In genomic region chr22:39502109-39502788, GRCh38 we compare ENCODE assay signal across 8 cellular contexts. TPM values are rescaled to one million over a fixed set of nuclear protein-coding genes. Genes with fewer than 3 reads are reported as not detected.
DNase-seq lines count a peak whose midpoint lies in the region; ATAC-seq, FAIRE-seq and TF ChIP-seq lines count a peak whose summit lies in the region.

TSS of gene MIEF1 (plus strand) at chr22:39502290. CDS start at chr22:39511295, 9,005 bp downstream.

- dilution Hi-C loops in keratinocyte (cut with MboI; ENCODE audit: extremely low pct_ligation_motif_present, low sequenced_read_pairs) = no loop called here

- H3K27ac ChIP-seq in keratinocyte (ENCODE audit: control insufficient read depth, insufficient read depth, low read length) = peak within 1 kb of the TSS; percentile 84

- peaks cover 47% of the 10 kb centered on the region for H3K79me2 ChIP-seq in keratinocyte (ENCODE audit: control insufficient read depth, insufficient read depth, low read length)

- DNase-seq in AG08395 (ENCODE audit: low spot score) = peak; percentile 97
- peak; percentile 83 to 95 for DNase-seq in NCI-H446 (lab: John Stamatoyannopoulos, UW)
- DNase-seq in cerebellar cortex (ENCODE audit: low spot score) = peak; percentile 97
- peak; percentile 80 for DNase-seq in keratinocyte (ENCODE audit: low read depth, low spot score)
- DNase-seq in stimulated activated CD4-positive, alpha-beta T cell treated with anti-CD3 and anti-CD28 coated beads, Interleukin-15, amount 100 ng/mL, for 1 hour (ENCODE audit: low read depth in 1 of 2, low spot score in 1 of 2) = peak; percentile 71 to 85

- H3K27me3 ChIP-seq in keratinocyte (ENCODE audit: control insufficient read depth, extremely low read depth, insufficient read depth, low read length) = no peaks in the 10 kb centered on the region

- H3K4me1 ChIP-seq in keratinocyte (ENCODE audit: control insufficient read depth, extremely low read depth, insufficient read depth, low read length) = peaks cover 18% of the 10 kb centered on the region

- H3K9me3 ChIP-seq in keratinocyte (ENCODE audit: control insufficient read depth, low read depth, low read length) = no peaks in the 10 kb centered on the region

- peak in 1 of 3 experiments; percentile 22 for TF ChIP-seq CTCF in keratinocyte (optimal IDR thresholded peaks at IDR 0.05 in 1 of 3, IDR thresholded peaks at IDR 0.05 in 1 of 3, conservative IDR thresholded peaks at IDR 0.05 in 1 of 3; ENCODE audit: extremely low read depth in 1 of 3, insufficient read depth in 2 of 3, low read length in 3 of 3)

- H3K4me2 ChIP-seq in keratinocyte (ENCODE audit: control insufficient read depth, extremely low read depth, insufficient read depth, low read depth, low read length) = peak within 1 kb of the TSS; percentile 100

- H4K20me1 ChIP-seq in keratinocyte (ENCODE audit: control insufficient read depth, extremely low read depth, insufficient read depth, low read length) = no peaks in the 10 kb centered on the region

- FAIRE-seq in keratinocyte (lab: Jason Lieb, UNC) = peak; percentile 88

- peak within 1 kb of the TSS; percentile 78 to 98 (median 89) for H3K4me3 ChIP-seq in keratinocyte (ENCODE audit: control insufficient read depth in 2 of 3, extremely low read depth in 1 of 3, insufficient read depth in 2 of 3, low read depth in 1 of 3, low read length in 3 of 3)

- peaks cover 20 to 28% of the 10 kb centered on the region in 2 experiments for H3K36me3 ChIP-seq in keratinocyte (ENCODE audit: control insufficient read depth in 2 of 2, extremely low read depth in 1 of 2, insufficient read depth in 2 of 2, low read length in 2 of 2)

- H3K9ac ChIP-seq in keratinocyte (ENCODE audit: control insufficient read depth, extremely low read depth, insufficient read depth, low read length) = peak within 1 kb of the TSS; percentile 87

- H3K9me1 ChIP-seq in keratinocyte (ENCODE audit: control insufficient read depth, extremely low read depth, insufficient read depth, low read length) = no peaks in the 10 kb centered on the region

- peak within 1 kb of the TSS; percentile 86 for H2AFZ ChIP-seq in keratinocyte (ENCODE audit: control insufficient read depth, low read length)

- peak; percentile 91 for ATAC-seq in GM18909 (IDR thresholded peaks at IDR 0.05; ENCODE audit: poor library complexity, unreplicated experiment)
- peak; percentile 94 for ATAC-seq in HG03159 (IDR thresholded peaks at IDR 0.05; ENCODE audit: unreplicated experiment)
- ATAC-seq in activated CD4-positive, CD25-positive, alpha-beta regulatory T cell treated with anti-CD3 and anti-CD28 coated beads, Interleukin-2, amount 50 U/mL, for 24 hours = peak; percentile 98 to 99

RNA-seq across cellular contexts. Expression of gene MIEF1, which starts in this region (rescaled TPM):
- 13.8 to 27.6 TPM (median 18.4 TPM) in 3 replicates for polyA plus RNA-seq in keratinocyte
- polyA plus RNA-seq in keratinocyte (2011; ENCODE audit: low read depth) = 6.3 TPM
- 22.8 and 24.0 TPM in 2 replicates for polyA plus RNA-seq in keratinocyte (2011; cell fraction: cytosol; rRNA removed)
- polyA plus RNA-seq in keratinocyte (2011; cell fraction: nucleus; rRNA removed) = 23.9 and 24.4 TPM in 2 replicates
- 13.7 and 26.1 TPM in 2 replicates for polyA plus RNA-seq in keratinocyte (2012; ENCODE audit: low replicate concordance)
- 22.7 to 51.9 TPM (median 30.8 TPM) in 3 replicates for polyA minus RNA-seq in keratinocyte
- polyA minus RNA-seq in keratinocyte (2011; cell fraction: cytosol; rRNA and poly(A)+ RNA removed) = 26.7 TPM
- 20.7 and 28.1 TPM in 2 replicates for polyA minus RNA-seq in keratinocyte (2011; cell fraction: nucleus; rRNA and poly(A)+ RNA removed)

Comparison
In these comparisons a context has a peak if more than half of its experiments do, and no peak if none do; other contexts are left out.
1. Peak in every context shown above with its lines: DNase-seq, ATAC-seq, H3K4me3 ChIP-seq and H3K27ac ChIP-seq.